In the genomic region with DNA sequence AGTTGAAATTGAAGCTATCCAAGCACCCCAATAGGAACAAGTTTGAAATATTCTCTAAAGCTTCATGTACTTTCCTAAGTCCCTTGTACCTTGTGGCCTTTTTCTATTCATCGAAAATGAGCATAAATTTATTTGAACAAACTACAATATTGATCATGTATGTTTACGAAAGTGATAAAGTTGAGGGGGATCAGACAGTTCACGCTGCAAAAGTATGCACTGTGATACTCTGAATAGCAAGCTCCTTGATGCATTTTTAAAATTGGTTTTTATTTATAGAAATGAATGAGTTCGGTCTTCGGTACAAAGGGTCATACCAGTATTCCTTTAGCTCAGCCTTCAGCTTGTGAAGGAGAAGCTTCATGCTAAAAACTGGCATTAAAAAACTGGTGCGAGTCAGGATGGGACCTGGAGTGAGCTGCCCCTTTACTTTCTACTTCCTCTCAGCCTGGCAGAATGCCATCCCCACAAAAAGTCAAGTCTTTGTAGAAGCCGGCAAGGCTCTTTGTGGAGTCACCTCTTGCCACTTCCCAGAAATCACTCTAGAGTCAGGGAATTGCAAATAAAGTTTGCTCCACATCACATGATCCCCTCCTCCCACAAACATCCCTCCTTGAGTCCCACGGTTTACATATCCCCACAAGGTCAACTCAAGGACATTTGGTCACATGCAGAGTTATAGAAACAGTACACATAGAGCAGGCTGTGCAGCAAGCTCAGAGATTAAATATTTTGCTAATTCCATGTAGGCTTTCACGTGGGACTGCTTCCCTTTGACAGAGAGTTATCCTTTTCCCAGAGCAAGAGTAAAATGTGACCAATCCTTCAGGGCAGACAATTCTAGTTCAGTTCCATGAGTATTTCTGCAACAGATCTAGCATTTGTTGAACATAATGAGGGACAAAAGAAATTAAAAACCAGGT, we compare ENCODE assay signal across 16 cellular contexts. TPM values are rescaled to one million over a fixed set of nuclear protein-coding genes. Genes with fewer than 3 reads are reported as not detected.
DNase-seq lines count a peak whose midpoint lies in the region; ATAC-seq, FAIRE-seq and TF ChIP-seq lines count a peak whose summit lies in the region.
"Had no signal": no experiment of that assay in that cellular context is flagged by ENCODE, and none has a peak within 500 bp of the region (broad histone marks: within the 10 kb centered on the region; RNA-seq: fewer than 3 reads in every experiment).

No MANE protein-coding gene starts in this region.

- TF ChIP-seq RAD21 in K562 (CRISPR knock-in tag; conservative IDR thresholded peaks at IDR 0.05 in 1 of 2, IDR thresholded peaks at IDR 0.05 in 1 of 2) (no peak), HepG2 (CRISPR knock-in tag; IDR thresholded peaks at IDR 0.05) (no peak)

- POLR2A ChIA-PET in K562 (lab: Yijun Ruan, JAX) (no interaction called here), HepG2 (lab: Yijun Ruan, JAX) (interaction anchor here (0.9 to 3.1 kb wide), 28 partner anchors 7 to 401 kb away, joined by 3 to 48 read pairs (median 5); partner anchors contain the start of genes CD2AP and TNFRSF21)

- no peaks in the 10 kb centered on the region for H3K36me3 Mint-ChIP-seq in activated T-cell treated with anti-CD3 and anti-CD28 coated beads, Interleukin-2, amount 50 U/mL, for 4 hours (ENCODE audit: insufficient read depth)

- H3K27me3 ChIP-seq in K562 (ENCODE audit: control insufficient read depth in 2 of 2, insufficient read depth in 2 of 2, low read length in 2 of 2) (peaks cover 11 to 14% of the 10 kb centered on the region in 2 experiments; a peak in 3 of 5 replicates), HepG2 (ENCODE audit: control insufficient read depth in 1 of 2, insufficient read depth in 2 of 2, low read length in 2 of 2) (no peaks in the 10 kb centered on the region), testis (no peaks in the 10 kb centered on the region)
- H3K27me3 ChIP-seq: ascending aorta, neutrophil had no signal

- H3K9ac ChIP-seq in K562 (ENCODE audit: insufficient read depth in 1 of 2, low read depth in 2 of 2, low read length in 2 of 2): no peak overlapping the region
- peak overlapping the region; percentile 78 for H3K9ac ChIP-seq in HepG2 (ENCODE audit: insufficient read depth, low read depth, low read length)

- H3K27me3 Mint-ChIP-seq in activated T-cell treated with anti-CD3 and anti-CD28 coated beads, Interleukin-2, amount 50 U/mL, for 4 hours (ENCODE audit: low read depth): peaks cover 8% of the 10 kb centered on the region

- H3K9me1 ChIP-seq in K562 (ENCODE audit: control insufficient read depth, insufficient read depth, low read length): no peaks in the 10 kb centered on the region

- H3K4me2 ChIP-seq in K562 (ENCODE audit: insufficient read depth, low read length) (no peak overlapping the region), HepG2 (ENCODE audit: low read depth, low read length) (peak overlapping the region; percentile 62)

- H3K9me3 Mint-ChIP-seq in activated T-cell treated with anti-CD3 and anti-CD28 coated beads, Interleukin-2, amount 50 U/mL, for 4 hours: no peaks in the 10 kb centered on the region
- H3K9me3 Mint-ChIP-seq: stimulated activated naive CD8-positive, alpha-beta T cell treated with anti-CD3 and anti-CD28 coated beads, Interleukin-15, Interleukin-2, amounts not matched to agents 100 ng/mL and 50 ng/mL, for 24 hours had no signal

- intact Hi-C loops in K562 (cut with micrococcal nuclease) (no loop called here), HepG2 (cut with micrococcal nuclease; ENCODE audit: unreplicated experiment) (loop anchor here (1.0 to 5.0 kb wide), 3 partner anchors 59 to 401 kb away; partner anchors contain the start of genes CD2AP and TNFRSF21), testis (cut with DNase I; ENCODE audit: low total_unique reads) (no loop called here)

- H3K4me3 Mint-ChIP-seq in activated T-cell treated with anti-CD3 and anti-CD28 coated beads, Interleukin-2, amount 50 U/mL, for 4 hours: no peak overlapping the region
- H3K4me3 Mint-ChIP-seq: stimulated activated naive CD8-positive, alpha-beta T cell treated with anti-CD3 and anti-CD28 coated beads, Interleukin-15, Interleukin-2, amounts not matched to agents 100 ng/mL and 50 ng/mL, for 24 hours had no signal

- TF ChIP-seq CTCF in K562 (IDR thresholded peaks at IDR 0.05 in 2 of 3, conservative IDR thresholded peaks at IDR 0.05 in 1 of 3; ENCODE audit: insufficient read depth in 2 of 3, low read depth in 1 of 3, low read length in 3 of 3): no peak
- TF ChIP-seq CTCF in HepG2 (CRISPR knock-in tag; IDR thresholded peaks at IDR 0.05): no peak
- TF ChIP-seq CTCF in testis (IDR thresholded peaks at IDR 0.05): no peak

- H2AFZ ChIP-seq in K562 (ENCODE audit: low read depth, low read length): no peak overlapping the region
- H2AFZ ChIP-seq in HepG2 (ENCODE audit: low read length): no peak overlapping the region

- FAIRE-seq in K562 (lab: Jason Lieb, UNC) (no peak), HepG2 (lab: Jason Lieb, UNC) (peak; percentile 86)
- FAIRE-seq: GM12878 had no signal

- no peak overlapping the region for H3K4me3 ChIP-seq in K562
- peak overlapping the region in 2 of 3 experiments; percentile 14 to 42; a peak in 2 of 6 replicates for H3K4me3 ChIP-seq in HepG2 (replicated peaks in 1 of 3; ENCODE audit: insufficient read depth in 1 of 3, low read depth in 2 of 3, low read length in 3 of 3)
- no peak overlapping the region for H3K4me3 ChIP-seq in testis
- H3K4me3 ChIP-seq: ascending aorta, GM12878 had no signal

- H3K36me3 ChIP-seq in K562 (ENCODE audit: control insufficient read depth, insufficient read depth, low read length) (no peaks in the 10 kb centered on the region), HepG2 (replicated peaks in 1 of 2; ENCODE audit: control insufficient read depth in 1 of 2, insufficient read depth in 2 of 2, low read length in 2 of 2) (no peaks in the 10 kb centered on the region), testis (ENCODE audit: low read depth, missing control alignments) (no peaks in the 10 kb centered on the region)
- H3K36me3 ChIP-seq: ascending aorta, neutrophil had no signal

- H3K9me3 ChIP-seq in K562 (replicated peaks; ENCODE audit: control insufficient read depth, insufficient read depth, low read depth, low read length) (no peaks in the 10 kb centered on the region), HepG2 (ENCODE audit: low read length) (no peaks in the 10 kb centered on the region), testis (no peaks in the 10 kb centered on the region)
- H3K9me3 ChIP-seq: ascending aorta, neutrophil had no signal

- BruUV-seq in K562 (replicated peaks; lab: Mats Ljungman, UMichigan) (no TSS peak), HepG2 (replicated peaks; lab: Mats Ljungman, UMichigan) (TSS peak; percentile 64)

- CTCF ChIA-PET in K562 (lab: Yijun Ruan, JAX; ENCODE audit: low intra/inter-chr PET ratio) (no interaction called here), HepG2 (lab: Yijun Ruan, JAX; ENCODE audit: low intra/inter-chr PET ratio, low total read pairs) (no interaction called here)

- H3K4me1 Mint-ChIP-seq in activated T-cell treated with anti-CD3 and anti-CD28 coated beads, Interleukin-2, amount 50 U/mL, for 4 hours (ENCODE audit: low read depth): no peaks in the 10 kb centered on the region

- in situ Hi-C loops in K562 (cut with MboI) (no loop called here), HepG2 (cut with HindIII; ENCODE audit: extremely low pct_ligation_motif_present, low pct_unique_long_range_greater_than_20kb) (no loop called here)

- H3K79me2 ChIP-seq in K562 (ENCODE audit: control insufficient read depth, insufficient read depth, low read length) (no peaks in the 10 kb centered on the region), HepG2 (ENCODE audit: insufficient read depth, low read length) (no peaks in the 10 kb centered on the region)

- H3K27ac ChIP-seq in K562 (ENCODE audit: extremely low read depth, low read depth, low read length) (no peak overlapping the region), HepG2 (ENCODE audit: extremely low read length, insufficient read depth, low read length) (peak overlapping the region; percentile 93), testis (peak overlapping the region; percentile 7 to 12)
- H3K27ac ChIP-seq: 22Rv1, ascending aorta, neutrophil had no signal

- no peak for ATAC-seq in K562
- peak; percentile 60 for ATAC-seq in HepG2
- ATAC-seq in GM21737 (IDR thresholded peaks at IDR 0.05; ENCODE audit: unreplicated experiment): no peak
- ATAC-seq in activated T-cell treated with anti-CD3 and anti-CD28 coated beads, Interleukin-2, amount 50 U/mL, for 4 hours: no peak
- ATAC-seq: GM12878 had no signal

- WGBS in K562 (ENCODE audit: insufficient coverage, low coverage, missing lambda C conversion rate): under 1% methylated on average over 9 of the region's 9 CpGs
- WGBS in HepG2 (ENCODE audit: low lambda C conversion rate): under 1% methylated on average over 9 of the region's 9 CpGs
- 29 to 31% methylated on average over 9 of the region's 9 CpGs for WGBS in testis, 2 donors

- H3K4me1 ChIP-seq in K562 (replicated peaks in 1 of 2; ENCODE audit: control insufficient read depth in 2 of 2, insufficient read depth in 2 of 2, low read length in 2 of 2): no peaks in the 10 kb centered on the region
- peaks cover 94% of the 10 kb centered on the region for H3K4me1 ChIP-seq in HepG2 (ENCODE audit: insufficient read depth, low read length)
- peaks cover 23% of the 10 kb centered on the region for H3K4me1 ChIP-seq in testis
- H3K4me1 ChIP-seq: ascending aorta had no signal

- H4K20me1 ChIP-seq in K562 (replicated peaks; ENCODE audit: control insufficient read depth, insufficient read depth, low read length) (no peaks in the 10 kb centered on the region), HepG2 (ENCODE audit: insufficient read depth, low read length) (no peaks in the 10 kb centered on the region)

- TF ChIP-seq EP300 in K562 (IDR thresholded peaks at IDR 0.05; ENCODE audit: low read length): no peak
- TF ChIP-seq EP300 in HepG2 (IDR thresholded peaks at IDR 0.05; ENCODE audit: low read depth in 2 of 2, low read length in 2 of 2): peak; percentile 93 to 100; a peak in 3 of 4 replicates
- TF ChIP-seq EP300 in HepG2 (CRISPR knock-in tag; IDR thresholded peaks at IDR 0.05; ENCODE audit: borderline replicate concordance): peak; percentile 100

- peak; percentile 34 for DNase-seq in DMS 273 (lab: John Stamatoyannopoulos, UW; ENCODE audit: unreplicated experiment)
- no peak for DNase-seq in DMS 273 treated with DMSO at 0.1 percent for 48 hours (lab: John Stamatoyannopoulos, UW)
- no peak for DNase-seq in K562 (ENCODE audit: extremely low read depth in 1 of 4, low spot score in 3 of 4)
- DNase-seq in HepG2 (ENCODE audit: low spot score): peak; percentile 100
- peak; percentile 60 for DNase-seq in testis
- DNase-seq in NCI-H2029 treated with DMSO at 0.1 percent for 48 hours (lab: John Stamatoyannopoulos, UW): no peak
- no peak for DNase-seq in activated T-cell treated with anti-CD3 and anti-CD28 coated beads, Interleukin-2, amount 50 U/mL, for 4 hours
- DNase-seq: DMS153; NCI-H2227 treated with DMSO at 0.1 percent for 48 hours; stimulated activated CD4-positive, alpha-beta T cell treated with anti-CD3 and anti-CD28 coated beads, Interleukin-4, amount 100 ng/mL, for 24 hours had no signal

- TF ChIP-seq POLR2A in K562 (conservative IDR thresholded peaks at IDR 0.05) (no peak), HepG2 (IDR thresholded peaks at IDR 0.05; ENCODE audit: insufficient read depth in 1 of 2, low read depth in 2 of 2, low read length in 2 of 2) (peak in 1 of 2 experiments; percentile 31; a peak in 2 of 4 replicates), testis (IDR thresholded peaks at IDR 0.05) (no peak)

RNA-seq across cellular contexts. Expression of gene ADGRF1, which starts 34.6 kb away (rescaled TPM):
- not detected in 2 replicates for total RNA-seq in K562 (2011; cell fraction: chromatin; rRNA removed; ENCODE audit: low replicate concordance)
- total RNA-seq in K562 (2011; cell fraction: nucleolus; rRNA removed): not detected in 2 replicates
- not detected in 2 replicates for total RNA-seq in K562 (2011; cell fraction: nucleoplasm; rRNA removed)
- total RNA-seq in K562 (2014; rRNA removed): not detected in 2 replicates
- not detected in 2 replicates for total RNA-seq in K562 (2014; rRNA removed; fragmentation: Illumina TruSeq; extraction: Trizol)
- total RNA-seq in K562 (2015; rRNA removed; fragmentation: Illumina TruSeq; extraction: Trizol): not detected in 2 replicates
- total RNA-seq in K562 (2021): 0.22 TPM in 1 of 2 replicates, not detected in the other
- not detected in 2 replicates for polyA plus RNA-seq in K562 (2011; rRNA removed)
- polyA plus RNA-seq in K562 (2011; cell fraction: cytosol; rRNA removed): not detected in 2 replicates
- not detected in 2 replicates for polyA plus RNA-seq in K562 (2011; cell fraction: nucleus; rRNA removed)
- 0.03 TPM in 1 of 2 replicates, not detected in the other for polyA plus RNA-seq in K562 (2012)
- polyA plus RNA-seq in K562 (2014; fragmentation: Illumina TruSeq; extraction: Trizol): not detected in 2 replicates
- polyA plus RNA-seq in K562 (2014; fragmentation: Nextera tagmentation; extraction: Ambion mirVana): not detected
- not detected in 2 replicates for polyA plus RNA-seq in K562 (2014; rRNA removed)
- polyA minus RNA-seq in K562 (2011; rRNA and poly(A)+ RNA removed): not detected in 2 replicates
- not detected in 2 replicates for polyA minus RNA-seq in K562 (2011; cell fraction: cytosol; rRNA and poly(A)+ RNA removed)
- not detected in 2 replicates for polyA minus RNA-seq in K562 (2011; cell fraction: nucleus; rRNA and poly(A)+ RNA removed)
- total RNA-seq in HepG2 (2016; rRNA removed; fragmentation: Illumina TruSeq; extraction: Trizol): not detected in 2 replicates
- total RNA-seq in HepG2 (2016; cell fraction: cytosol; rRNA removed; fragmentation: Illumina TruSeq; extraction: Trizol; ENCODE audit: low read depth): not detected in 2 replicates
- not detected in 2 replicates for total RNA-seq in HepG2 (2016; cell fraction: insoluble cytoplasmic fraction; rRNA removed; fragmentation: Illumina TruSeq; extraction: Trizol)
- total RNA-seq in HepG2 (2016; cell fraction: membrane; rRNA removed; fragmentation: Illumina TruSeq; extraction: Trizol): not detected in 2 replicates
- total RNA-seq in HepG2 (2016; cell fraction: nucleus; rRNA removed; fragmentation: Illumina TruSeq; extraction: Trizol): not detected in 2 replicates
- polyA plus RNA-seq in HepG2 (2011; rRNA removed): not detected in 2 replicates
- polyA plus RNA-seq in HepG2 (2011; cell fraction: cytosol; rRNA removed): 0.03 TPM in 1 of 2 replicates, not detected in the other
- not detected in 2 replicates for polyA plus RNA-seq in HepG2 (2011; cell fraction: nucleus; rRNA removed)
- not detected in 2 replicates for polyA plus RNA-seq in HepG2 (2012)
- not detected in 2 replicates for polyA plus RNA-seq in HepG2 (2016; cell fraction: cytosol; fragmentation: Illumina TruSeq; extraction: Trizol; ENCODE audit: low read depth)
- polyA plus RNA-seq in HepG2 (2016; cell fraction: insoluble cytoplasmic fraction; fragmentation: Illumina TruSeq; extraction: Trizol; ENCODE audit: low read depth): not detected in 2 replicates
- not detected in 2 replicates for polyA plus RNA-seq in HepG2 (2016; cell fraction: membrane; fragmentation: Illumina TruSeq; extraction: Trizol; ENCODE audit: low read depth)
- not detected in 2 replicates for polyA plus RNA-seq in HepG2 (2016; cell fraction: nucleus; fragmentation: Illumina TruSeq; extraction: Trizol; ENCODE audit: insufficient read depth, low read depth)
- not detected in 2 replicates for polyA minus RNA-seq in HepG2 (2011; rRNA and poly(A)+ RNA removed; ENCODE audit: low replicate concordance)
- polyA minus RNA-seq in HepG2 (2011; cell fraction: cytosol; rRNA and poly(A)+ RNA removed): not detected in 2 replicates
- not detected in 2 replicates for polyA minus RNA-seq in HepG2 (2011; cell fraction: nucleus; rRNA and poly(A)+ RNA removed)
- 1 to 10 TPM; 2.4 to 5.4 TPM for total RNA-seq in testis
- 2.4 TPM for polyA plus RNA-seq in testis (ENCODE audit: insufficient read depth, low read depth, low replicate concordance)
- under 1 TPM in 1 of 3 donors, not detected in 2; 0.13 TPM for total RNA-seq in activated T-cell treated with anti-CD3 and anti-CD28 coated beads, Interleukin-2, amount 50 U/mL, for 4 hours
- total RNA-seq: ascending aorta had no signal
- polyA plus RNA-seq: GM12878 had no signal

Comparison
In these comparisons a context has a peak if more than half of its experiments do, and no peak if none do; other contexts are left out.
1. DNase-seq: peak in DMS 273 (single experiment), HepG2 (single experiment) and testis (single experiment); none in DMS 273 treated with DMSO at 0.1 percent for 48 hours (single experiment), K562 (0 of 4), NCI-H2029 treated with DMSO at 0.1 percent for 48 hours (single experiment) and activated T-cell treated with anti-CD3 and anti-CD28 coated beads, Interleukin-2, amount 50 U/mL, for 4 hours (single experiment).
2. H3K4me3 ChIP-seq: peak in HepG2 (2 of 3); none in K562 (single experiment) and testis (0 of 2).